Comparison of ENCODE assay signal across 8 cellular contexts in genomic region chr14:55051426-55052258, GRCh38. TPM values are rescaled to one million over a fixed set of nuclear protein-coding genes. Genes with fewer than 3 reads are reported as not detected.
A peak's percentile ranks its signal among the peaks of the same experiment; 100 is the strongest.
DNase-seq lines count a peak whose midpoint lies in the region; ATAC-seq and TF ChIP-seq lines count a peak whose summit lies in the region.

TSS of gene MAPK1IP1L (plus strand) at chr14:55051647. CDS start at chr14:55061684, 10,037 bp downstream.

- H3K36me3 ChIP-seq in right atrium auricular region (no peaks in the 10 kb centered on the region), uterus (no peaks in the 10 kb centered on the region)

- H3K27me3 ChIP-seq in right atrium auricular region: no peaks in the 10 kb centered on the region
- no peaks in the 10 kb centered on the region for H3K27me3 ChIP-seq in uterus

- H3K27ac ChIP-seq in right atrium auricular region (peak within 1 kb of the TSS; percentile 99 to 100), uterus (peak within 1 kb of the TSS; percentile 97 to 98)

- H3K9me3 ChIP-seq in right atrium auricular region (no peaks in the 10 kb centered on the region), uterus (no peaks in the 10 kb centered on the region)

- H3K4me1 ChIP-seq in right atrium auricular region: peaks cover 0 to 40% of the 10 kb centered on the region in 2 donors
- H3K4me1 ChIP-seq in uterus: peaks cover 0 to 6% of the 10 kb centered on the region in 2 donors

- no peaks in the 10 kb centered on the region for H3K27me3 Mint-ChIP-seq in T-helper 1 cell treated with Interleukin-12 subunit alpha and Interleukin-12 subunit beta and Interleukin-4 antibody, amounts not matched to agents 30 μg/mL and 1 μg/mL, for 36 hours (ENCODE audit: low read depth)

- ATAC-seq in HG02884 (IDR thresholded peaks at IDR 0.05; ENCODE audit: unreplicated experiment): peak; percentile 69

- peak within 1 kb of the TSS; percentile 91 for H3K4me3 Mint-ChIP-seq in T-helper 1 cell treated with Interleukin-12 subunit alpha and Interleukin-12 subunit beta and Interleukin-4 antibody, amounts not matched to agents 30 μg/mL and 1 μg/mL, for 36 hours

- peaks cover 30% of the 10 kb centered on the region for H3K4me1 Mint-ChIP-seq in T-helper 1 cell treated with Interleukin-12 subunit alpha and Interleukin-12 subunit beta and Interleukin-4 antibody, amounts not matched to agents 30 μg/mL and 1 μg/mL, for 36 hours (ENCODE audit: low read depth)

- H3K4me3 ChIP-seq in right atrium auricular region (peak within 1 kb of the TSS; percentile 97 to 99), uterus (peak within 1 kb of the TSS; percentile 63 to 94)

- H3K36me3 Mint-ChIP-seq in T-helper 1 cell treated with Interleukin-12 subunit alpha and Interleukin-12 subunit beta and Interleukin-4 antibody, amounts not matched to agents 30 μg/mL and 1 μg/mL, for 36 hours (ENCODE audit: low read depth): peaks cover 16% of the 10 kb centered on the region

- peak within 1 kb of the TSS; percentile 92 for H3K27ac Mint-ChIP-seq in T-helper 1 cell treated with Interleukin-12 subunit alpha and Interleukin-12 subunit beta and Interleukin-4 antibody, amounts not matched to agents 30 μg/mL and 1 μg/mL, for 36 hours

- DNase-seq in GM13977 (ENCODE audit: low spot score) (peak; percentile 97), NCI-H1694 (lab: John Stamatoyannopoulos, UW) (peak; percentile 84), amygdala (lab: John Stamatoyannopoulos, UW) (peak; percentile 38 to 94 (median 84)), right atrium auricular region (ENCODE audit: low spot score) (peak; percentile 93), pulmonary artery endothelial cell (ENCODE audit: low read depth, low spot score) (peak; percentile 84), uterus (peak; percentile 89 to 95)

- intact Hi-C loops in uterus (cut with DNase I; ENCODE audit: low total_unique reads): no loop called here

- TF ChIP-seq POLR2A in uterus (IDR thresholded peaks at IDR 0.05): peak; percentile 93 to 99

- in situ Hi-C loops in GM13977 (cut with MboI; ENCODE audit: low pct_unique_long_range_greater_than_20kb, low sequenced_read_pairs, unreplicated experiment): no loop called here

- H3K9me3 Mint-ChIP-seq in T-helper 1 cell treated with Interleukin-12 subunit alpha and Interleukin-12 subunit beta and Interleukin-4 antibody, amounts not matched to agents 30 μg/mL and 1 μg/mL, for 36 hours: no peaks in the 10 kb centered on the region

- TF ChIP-seq CTCF in GM13977 (IDR thresholded peaks at IDR 0.05; ENCODE audit: extremely low read depth, insufficient read depth, missing control alignments): peak; percentile 99
- TF ChIP-seq CTCF in right atrium auricular region (IDR thresholded peaks at IDR 0.05): peak; percentile 100
- TF ChIP-seq CTCF in uterus (IDR thresholded peaks at IDR 0.05): peak; percentile 96 to 100 (median 100)

RNA-seq across cellular contexts. Expression of gene MAPK1IP1L, which starts in this region (rescaled TPM):
- 100 to 1,000 TPM in 1 of 2 donors, 10 to 100 TPM in 1; 81.2 to 111 TPM for total RNA-seq in right atrium auricular region
- total RNA-seq in pulmonary artery endothelial cell: 22.9 and 23.7 TPM in 2 replicates
- total RNA-seq in uterus: 10 to 100 TPM in 3 of 4 donors, 1 to 10 TPM in 1; 8.5 to 88.7 (median 27.9) TPM

Comparison
In these comparisons a context has a peak if more than half of its experiments do, and no peak if none do; other contexts are left out.
1. Peak in every context shown above with its lines: DNase-seq, ATAC-seq, H3K4me3 ChIP-seq and H3K27ac ChIP-seq.